ENCODE assay signal across 8 cellular contexts in genomic region chr1:162069334-162070093, GRCh38. TPM values are rescaled to one million over a fixed set of nuclear protein-coding genes. Genes with fewer than 3 reads are reported as not detected.
DNase-seq lines count a peak whose midpoint lies in the region; ATAC-seq lines count a peak whose summit lies in the region.

NOS1AP (plus strand) TSS chr1:162069691; CDS start chr1:162070178, 487 bp downstream.

- DNase-seq in AML-193 (lab: John Stamatoyannopoulos, UW), result peak; percentile 61 to 63
- DNase-seq in NCI-H510A treated with DMSO at 0.1 percent for 48 hours (lab: John Stamatoyannopoulos, UW), result peak; percentile 87
- peak; percentile 84 for DNase-seq in activated CD4-positive, alpha-beta memory T cell treated with anti-CD3 and anti-CD28 coated beads for 36 hours
- peak; percentile 62 for DNase-seq in mesenchymal stem cell
- peak; percentile 60 for DNase-seq in stimulated activated CD8-positive, alpha-beta memory T cell treated with anti-CD3 and anti-CD28 coated beads, Interleukin-12 subunit alpha, Interleukin-12 subunit beta, amount 100 ng/mL, for 24 hours (ENCODE audit: extremely low read depth)

- H3K9ac ChIP-seq in mesenchymal stem cell (ENCODE audit: low read length), result peak within 1 kb of the TSS; percentile 43

- H2BK5ac ChIP-seq in mesenchymal stem cell (ENCODE audit: low read depth, low read length, poor library complexity, severe bottlenecking), result no peak within 1 kb of the TSS

- peaks cover 12% of the 10 kb centered on the region for H3K27me3 ChIP-seq in ectodermal cell (ENCODE audit: control insufficient read depth, insufficient read depth, low read length, poor library complexity, severe bottlenecking)
- H3K27me3 ChIP-seq in mesenchymal stem cell (ENCODE audit: control insufficient read depth in 1 of 2, insufficient read depth in 1 of 2, low read length in 2 of 2), result peaks cover 18 to 79% of the 10 kb centered on the region in 2 experiments

- H3K4me1 ChIP-seq in ectodermal cell (ENCODE audit: control insufficient read depth, insufficient read depth, low read length) (peaks cover 20% of the 10 kb centered on the region), mesenchymal stem cell (ENCODE audit: control insufficient read depth, insufficient read depth, low read depth, low read length) (peaks cover 11% of the 10 kb centered on the region)

- H3K27ac Mint-ChIP-seq in activated CD4-positive, alpha-beta memory T cell treated with anti-CD3 and anti-CD28 coated beads for 36 hours, result no peak within 1 kb of the TSS

- peak within 1 kb of the TSS; percentile 99 for H3K4me2 ChIP-seq in mesenchymal stem cell (ENCODE audit: low read length, poor library complexity, severe bottlenecking)

- H3K4me3 Mint-ChIP-seq in activated CD4-positive, alpha-beta memory T cell treated with anti-CD3 and anti-CD28 coated beads for 36 hours, result peak within 1 kb of the TSS; percentile 73

- H3K4ac ChIP-seq in mesenchymal stem cell (ENCODE audit: low read depth in 1 of 2, low read length in 2 of 2), result peak within 1 kb of the TSS in 1 of 2 experiments; percentile 85

- peak within 1 kb of the TSS in 1 of 2 experiments; percentile 90 for H2BK12ac ChIP-seq in mesenchymal stem cell (ENCODE audit: low read length in 2 of 2)

- H4K91ac ChIP-seq in mesenchymal stem cell (ENCODE audit: low read length), result peak within 1 kb of the TSS; percentile 28

- H3K9me3 Mint-ChIP-seq in activated CD4-positive, alpha-beta memory T cell treated with anti-CD3 and anti-CD28 coated beads for 36 hours, result no peaks in the 10 kb centered on the region

- H3K18ac ChIP-seq in mesenchymal stem cell (ENCODE audit: low read depth in 1 of 2, low read length in 2 of 2), result peak within 1 kb of the TSS; percentile 85 to 89

- peaks cover 9% of the 10 kb centered on the region for H3K4me1 Mint-ChIP-seq in activated CD4-positive, alpha-beta memory T cell treated with anti-CD3 and anti-CD28 coated beads for 36 hours (ENCODE audit: low read depth)

- peak within 1 kb of the TSS; percentile 94 for H2BK120ac ChIP-seq in mesenchymal stem cell (ENCODE audit: low read depth, low read length)

- no peak within 1 kb of the TSS for H2AK5ac ChIP-seq in mesenchymal stem cell (ENCODE audit: low read length, severe bottlenecking)

- peak within 1 kb of the TSS in 1 of 2 experiments; percentile 86 for H3K23ac ChIP-seq in mesenchymal stem cell (ENCODE audit: low read length in 2 of 2)

- CTCF ChIA-PET in activated CD4-positive, alpha-beta memory T cell treated with anti-CD3 and anti-CD28 coated beads for 36 hours (lab: Charles Lee), result interaction anchor here (1.0 to 1.4 kb wide), 3 partner anchors 13 to 322 kb away, joined by 3 to 5 read pairs (median 3); no protein-coding TSS in a partner anchor

- no peaks in the 10 kb centered on the region for H3K9me3 ChIP-seq in ectodermal cell (ENCODE audit: control insufficient read depth, low read length)
- peaks cover 6% of the 10 kb centered on the region for H3K9me3 ChIP-seq in mesenchymal stem cell (ENCODE audit: control insufficient read depth, low read length)

- H3K27ac ChIP-seq in ectodermal cell (ENCODE audit: insufficient read depth, low read depth, low read length, poor library complexity, severe bottlenecking) (no peak within 1 kb of the TSS), mesenchymal stem cell (ENCODE audit: low read length, poor library complexity, severe bottlenecking) (no peak within 1 kb of the TSS)

- 0% methylated on average over 95 of the region's 95 CpGs for WGBS in ectodermal cell, 2 experiments
- WGBS in mesenchymal stem cell, result under 1% methylated on average over 73 of the region's 95 CpGs

- H3K36me3 ChIP-seq in ectodermal cell (ENCODE audit: control insufficient read depth, insufficient read depth, low read length) (no peaks in the 10 kb centered on the region), mesenchymal stem cell (ENCODE audit: control insufficient read depth in 1 of 2, insufficient read depth in 2 of 2, low read depth in 1 of 2, low read length in 2 of 2) (no peaks in the 10 kb centered on the region)

- H3K4me3 ChIP-seq in ectodermal cell (ENCODE audit: insufficient read depth, low read depth, low read length) (peak within 1 kb of the TSS; percentile 81), mesenchymal stem cell (ENCODE audit: insufficient read depth in 1 of 2, low read depth in 1 of 2, low read length in 2 of 2) (peak within 1 kb of the TSS; percentile 71 to 88)

- peak within 1 kb of the TSS; percentile 92 for H2BK15ac ChIP-seq in mesenchymal stem cell (ENCODE audit: low read depth, poor library complexity, severe bottlenecking)

- H3K79me1 ChIP-seq in mesenchymal stem cell (replicated peaks; ENCODE audit: low read length, poor library complexity, severe bottlenecking), result peaks cover 4% of the 10 kb centered on the region

- H3K14ac ChIP-seq in mesenchymal stem cell (ENCODE audit: low read length in 2 of 2), result peak within 1 kb of the TSS in 1 of 2 experiments; percentile 68

- peak within 1 kb of the TSS; percentile 86 for H2AFZ ChIP-seq in mesenchymal stem cell (ENCODE audit: low read depth, low read length)

- ATAC-seq in GM19043 (IDR thresholded peaks at IDR 0.05; ENCODE audit: low read depth, unreplicated experiment) (peak; percentile 99), HG03280 (IDR thresholded peaks at IDR 0.05; ENCODE audit: unreplicated experiment) (peak; percentile 98)

- intact Hi-C loops in activated CD4-positive, alpha-beta memory T cell treated with anti-CD3 and anti-CD28 coated beads for 36 hours (cut with micrococcal nuclease), result no loop called here

- peaks cover 61% of the 10 kb centered on the region for H3K27me3 Mint-ChIP-seq in activated CD4-positive, alpha-beta memory T cell treated with anti-CD3 and anti-CD28 coated beads for 36 hours

- POLR2A ChIA-PET in activated CD4-positive, alpha-beta memory T cell treated with anti-CD3 and anti-CD28 coated beads for 36 hours (lab: Charles Lee), result no interaction called here

- H4K8ac ChIP-seq in mesenchymal stem cell (ENCODE audit: low read length), result peak within 1 kb of the TSS; percentile 29

- H3K36me3 Mint-ChIP-seq in activated CD4-positive, alpha-beta memory T cell treated with anti-CD3 and anti-CD28 coated beads for 36 hours, result no peaks in the 10 kb centered on the region

RNA-seq across cellular contexts. Expression of gene NOS1AP, which starts in this region (rescaled TPM):
- under 1 TPM in 1 of 2 experiments, not detected in 1; 0.12 TPM for total RNA-seq in activated CD4-positive, alpha-beta memory T cell treated with anti-CD3 and anti-CD28 coated beads for 36 hours
- 10.3 TPM for polyA plus RNA-seq in ectodermal cell (2013, experiment 1 of 4)
- 14.7 TPM for polyA plus RNA-seq in ectodermal cell (2013, experiment 2 of 4)
- 8.6 TPM for polyA plus RNA-seq in ectodermal cell (2013, experiment 3 of 4)
- polyA plus RNA-seq in ectodermal cell (2013, experiment 4 of 4), result 9.7 TPM
- 0.50 TPM for polyA plus RNA-seq in mesenchymal stem cell (2013, experiment 1 of 2)
- polyA plus RNA-seq in mesenchymal stem cell (2013, experiment 2 of 2), result 0.63 TPM

Comparison
In these comparisons a context has a peak if more than half of its experiments do, and no peak if none do; other contexts are left out.
1. Peak in DNase-seq in activated CD4-positive, alpha-beta memory T cell treated with anti-CD3 and anti-CD28 coated beads for 36 hours; RNA of the gene not detected or under 1 TPM.